Comparison of ENCODE assay signal across 1 cellular context in the genomic region with DNA sequence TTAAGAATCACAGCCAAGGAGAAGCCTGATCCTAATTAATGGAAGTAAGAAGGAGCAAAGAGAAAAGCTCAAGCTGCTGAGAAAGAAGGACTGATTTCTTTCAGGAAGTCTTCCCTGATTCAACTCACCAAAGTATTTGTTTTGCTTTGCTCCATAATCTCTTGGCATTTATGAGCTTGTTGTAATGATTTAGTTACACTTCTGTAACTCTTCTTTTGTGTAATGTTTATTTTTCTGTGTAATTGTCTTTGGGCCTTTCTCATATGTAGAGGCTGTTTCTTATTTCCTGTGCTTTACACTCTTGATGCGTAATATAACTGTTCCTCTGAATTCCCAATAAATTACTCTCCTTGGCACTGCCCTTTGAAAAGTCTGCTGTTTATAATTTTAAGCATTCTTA.
TF ChIP-seq lines count a peak whose summit lies in the region.

No MANE protein-coding gene starts in this region.

TF ChIP-seq in HEK293, 187 proteins besides CTCF, POLR2A, EP300 and RAD21 (continued from another document and continues in another):
- TF ChIP-seq ZNF560 (tag by site-specific recombination; IDR thresholded peaks at IDR 0.05; ENCODE audit: borderline replicate concordance) (no peak), IKZF3 (tag by site-specific recombination; IDR thresholded peaks at IDR 0.05) (peak; percentile 84), SALL2 (tag by site-specific recombination; IDR thresholded peaks at IDR 0.05; ENCODE audit: borderline replicate concordance) (no peak), ZNF776 (tag by site-specific recombination; IDR thresholded peaks at IDR 0.05; ENCODE audit: borderline replicate concordance) (no peak), ZNF132 (tag by site-specific recombination; IDR thresholded peaks at IDR 0.05; ENCODE audit: borderline replicate concordance) (no peak), MZF1 (tag by site-specific recombination; IDR thresholded peaks at IDR 0.05; ENCODE audit: borderline replicate concordance) (no peak), ZNF2 (tag by site-specific recombination; IDR thresholded peaks at IDR 0.05) (peak; percentile 60; the same call in 1 of the 2 replicates), ZNF747 (tag by site-specific recombination; IDR thresholded peaks at IDR 0.05) (no peak), ZNF433 (tag by site-specific recombination; IDR thresholded peaks at IDR 0.05; ENCODE audit: low read depth) (no peak), ZNF24 (tag by site-specific recombination; IDR thresholded peaks at IDR 0.05) (peak; percentile 87), SCRT1 (tag by site-specific recombination; IDR thresholded peaks at IDR 0.05; ENCODE audit: borderline replicate concordance) (peak; percentile 73; the same call in 1 of the 2 replicates), ZNF600 (tag by site-specific recombination; IDR thresholded peaks at IDR 0.05) (no peak), ZNF629 (tag by site-specific recombination; IDR thresholded peaks at IDR 0.05) (peak; percentile 88), KLF16 (tag by site-specific recombination; IDR thresholded peaks at IDR 0.05) (no peak), SETDB1 (IDR thresholded peaks at IDR 0.05; ENCODE audit: insufficient read length, low read length) (no peak), ZNF394 (tag by site-specific recombination; IDR thresholded peaks at IDR 0.05; ENCODE audit: borderline replicate concordance) (peak; percentile 26; the same call in 1 of the 2 replicates), ZNF510 (tag by site-specific recombination; IDR thresholded peaks at IDR 0.05; ENCODE audit: insufficient replicate concordance) (no peak), ZSCAN16 (tag by site-specific recombination; IDR thresholded peaks at IDR 0.05) (no peak), SP3 (tag by site-specific recombination; IDR thresholded peaks at IDR 0.05) (no peak), KLF10 (tag by site-specific recombination; IDR thresholded peaks at IDR 0.05) (no peak), GLI4 (tag by site-specific recombination; IDR thresholded peaks at IDR 0.05) (no peak), TRIM28 (IDR thresholded peaks at IDR 0.05; ENCODE audit: borderline replicate concordance, low read length) (peak; percentile 57; the same call in 1 of the 2 replicates), ZNF843 (tag by site-specific recombination; IDR thresholded peaks at IDR 0.05) (peak; percentile 99), ZNF274 (IDR thresholded peaks at IDR 0.05; ENCODE audit: low read length) (no peak), ZNF274 (tag by site-specific recombination; IDR thresholded peaks at IDR 0.05; ENCODE audit: borderline replicate concordance) (no peak), ZNF169 (tag by site-specific recombination; IDR thresholded peaks at IDR 0.05) (no peak), ZXDB (tag by site-specific recombination; IDR thresholded peaks at IDR 0.05) (peak; percentile 89), ZNF768 (tag by site-specific recombination; IDR thresholded peaks at IDR 0.05) (no peak; the same call in 1 of the 2 replicates), ZNF184 (tag by site-specific recombination; IDR thresholded peaks at IDR 0.05) (peak; percentile 46; the same call in 1 of the 2 replicates), ZNF626 (tag by site-specific recombination; IDR thresholded peaks at IDR 0.05) (no peak), BCL11B (tag by site-specific recombination; IDR thresholded peaks at IDR 0.05; ENCODE audit: low read depth) (no peak), GFI1B (tag by site-specific recombination; IDR thresholded peaks at IDR 0.05) (peak; percentile 93), ZNF37A (tag by site-specific recombination; IDR thresholded peaks at IDR 0.05) (no peak), ZBTB8A (tag by site-specific recombination; IDR thresholded peaks at IDR 0.05) (no peak), ZNF302 (tag by site-specific recombination; IDR thresholded peaks at IDR 0.05; ENCODE audit: low read depth) (0 out of 2 replicates have a peak, but pooled peaks have one; percentile 28), ZNF529 (tag by site-specific recombination; IDR thresholded peaks at IDR 0.05; ENCODE audit: insufficient replicate concordance) (no peak), ZNF133 (tag by site-specific recombination; IDR thresholded peaks at IDR 0.05) (no peak), HOXC10 (CRISPR knock-in tag; IDR thresholded peaks at IDR 0.05) (no peak), ZNF248 (tag by site-specific recombination; IDR thresholded peaks at IDR 0.05) (no peak), ZNF155 (tag by site-specific recombination; IDR thresholded peaks at IDR 0.05) (no peak), ZNF707 (tag by site-specific recombination; IDR thresholded peaks at IDR 0.05) (no peak), ZNF621 (tag by site-specific recombination; IDR thresholded peaks at IDR 0.05) (no peak), SP2 (tag by site-specific recombination; IDR thresholded peaks at IDR 0.05) (0 out of 2 replicates have a peak, but pooled peaks have one; percentile 17), ZNF404 (tag by site-specific recombination; IDR thresholded peaks at IDR 0.05) (no peak)
- TF ChIP-seq, protein P1, sequence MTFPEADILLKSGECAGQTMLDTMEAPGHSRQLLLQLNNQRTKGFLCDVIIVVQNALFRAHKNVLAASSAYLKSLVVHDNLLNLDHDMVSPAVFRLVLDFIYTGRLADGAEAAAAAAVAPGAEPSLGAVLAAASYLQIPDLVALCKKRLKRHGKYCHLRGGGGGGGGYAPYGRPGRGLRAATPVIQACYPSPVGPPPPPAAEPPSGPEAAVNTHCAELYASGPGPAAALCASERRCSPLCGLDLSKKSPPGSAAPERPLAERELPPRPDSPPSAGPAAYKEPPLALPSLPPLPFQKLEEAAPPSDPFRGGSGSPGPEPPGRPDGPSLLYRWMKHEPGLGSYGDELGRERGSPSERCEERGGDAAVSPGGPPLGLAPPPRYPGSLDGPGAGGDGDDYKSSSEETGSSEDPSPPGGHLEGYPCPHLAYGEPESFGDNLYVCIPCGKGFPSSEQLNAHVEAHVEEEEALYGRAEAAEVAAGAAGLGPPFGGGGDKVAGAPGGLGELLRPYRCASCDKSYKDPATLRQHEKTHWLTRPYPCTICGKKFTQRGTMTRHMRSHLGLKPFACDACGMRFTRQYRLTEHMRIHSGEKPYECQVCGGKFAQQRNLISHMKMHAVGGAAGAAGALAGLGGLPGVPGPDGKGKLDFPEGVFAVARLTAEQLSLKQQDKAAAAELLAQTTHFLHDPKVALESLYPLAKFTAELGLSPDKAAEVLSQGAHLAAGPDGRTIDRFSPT (tag by site-specific recombination; IDR thresholded peaks at IDR 0.05), result no peak
- TF ChIP-seq, protein P2, sequence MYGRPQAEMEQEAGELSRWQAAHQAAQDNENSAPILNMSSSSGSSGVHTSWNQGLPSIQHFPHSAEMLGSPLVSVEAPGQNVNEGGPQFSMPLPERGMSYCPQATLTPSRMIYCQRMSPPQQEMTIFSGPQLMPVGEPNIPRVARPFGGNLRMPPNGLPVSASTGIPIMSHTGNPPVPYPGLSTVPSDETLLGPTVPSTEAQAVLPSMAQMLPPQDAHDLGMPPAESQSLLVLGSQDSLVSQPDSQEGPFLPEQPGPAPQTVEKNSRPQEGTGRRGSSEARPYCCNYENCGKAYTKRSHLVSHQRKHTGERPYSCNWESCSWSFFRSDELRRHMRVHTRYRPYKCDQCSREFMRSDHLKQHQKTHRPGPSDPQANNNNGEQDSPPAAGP (tag by site-specific recombination; IDR thresholded peaks at IDR 0.05), result 0 out of 2 replicates have a peak, but pooled peaks have one; percentile 31
- TF ChIP-seq, protein P3, sequence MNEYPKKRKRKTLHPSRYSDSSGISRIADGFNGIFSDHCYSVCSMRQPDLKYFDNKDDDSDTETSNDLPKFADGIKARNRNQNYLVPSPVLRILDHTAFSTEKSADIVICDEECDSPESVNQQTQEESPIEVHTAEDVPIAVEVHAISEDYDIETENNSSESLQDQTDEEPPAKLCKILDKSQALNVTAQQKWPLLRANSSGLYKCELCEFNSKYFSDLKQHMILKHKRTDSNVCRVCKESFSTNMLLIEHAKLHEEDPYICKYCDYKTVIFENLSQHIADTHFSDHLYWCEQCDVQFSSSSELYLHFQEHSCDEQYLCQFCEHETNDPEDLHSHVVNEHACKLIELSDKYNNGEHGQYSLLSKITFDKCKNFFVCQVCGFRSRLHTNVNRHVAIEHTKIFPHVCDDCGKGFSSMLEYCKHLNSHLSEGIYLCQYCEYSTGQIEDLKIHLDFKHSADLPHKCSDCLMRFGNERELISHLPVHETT (tag by site-specific recombination; IDR thresholded peaks at IDR 0.05), result peak; percentile 92
- TF ChIP-seq, protein P4, sequence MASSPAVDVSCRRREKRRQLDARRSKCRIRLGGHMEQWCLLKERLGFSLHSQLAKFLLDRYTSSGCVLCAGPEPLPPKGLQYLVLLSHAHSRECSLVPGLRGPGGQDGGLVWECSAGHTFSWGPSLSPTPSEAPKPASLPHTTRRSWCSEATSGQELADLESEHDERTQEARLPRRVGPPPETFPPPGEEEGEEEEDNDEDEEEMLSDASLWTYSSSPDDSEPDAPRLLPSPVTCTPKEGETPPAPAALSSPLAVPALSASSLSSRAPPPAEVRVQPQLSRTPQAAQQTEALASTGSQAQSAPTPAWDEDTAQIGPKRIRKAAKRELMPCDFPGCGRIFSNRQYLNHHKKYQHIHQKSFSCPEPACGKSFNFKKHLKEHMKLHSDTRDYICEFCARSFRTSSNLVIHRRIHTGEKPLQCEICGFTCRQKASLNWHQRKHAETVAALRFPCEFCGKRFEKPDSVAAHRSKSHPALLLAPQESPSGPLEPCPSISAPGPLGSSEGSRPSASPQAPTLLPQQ (tag by site-specific recombination; IDR thresholded peaks at IDR 0.05), result peak; percentile 72
- TF ChIP-seq, protein P5, sequence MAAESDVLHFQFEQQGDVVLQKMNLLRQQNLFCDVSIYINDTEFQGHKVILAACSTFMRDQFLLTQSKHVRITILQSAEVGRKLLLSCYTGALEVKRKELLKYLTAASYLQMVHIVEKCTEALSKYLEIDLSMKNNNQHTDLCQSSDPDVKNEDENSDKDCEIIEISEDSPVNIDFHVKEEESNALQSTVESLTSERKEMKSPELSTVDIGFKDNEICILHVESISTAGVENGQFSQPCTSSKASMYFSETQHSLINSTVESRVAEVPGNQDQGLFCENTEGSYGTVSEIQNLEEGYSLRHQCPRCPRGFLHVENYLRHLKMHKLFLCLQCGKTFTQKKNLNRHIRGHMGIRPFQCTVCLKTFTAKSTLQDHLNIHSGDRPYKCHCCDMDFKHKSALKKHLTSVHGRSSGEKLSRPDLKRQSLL (tag by site-specific recombination; IDR thresholded peaks at IDR 0.05), result peak; percentile 81
- TF ChIP-seq, protein P6, sequence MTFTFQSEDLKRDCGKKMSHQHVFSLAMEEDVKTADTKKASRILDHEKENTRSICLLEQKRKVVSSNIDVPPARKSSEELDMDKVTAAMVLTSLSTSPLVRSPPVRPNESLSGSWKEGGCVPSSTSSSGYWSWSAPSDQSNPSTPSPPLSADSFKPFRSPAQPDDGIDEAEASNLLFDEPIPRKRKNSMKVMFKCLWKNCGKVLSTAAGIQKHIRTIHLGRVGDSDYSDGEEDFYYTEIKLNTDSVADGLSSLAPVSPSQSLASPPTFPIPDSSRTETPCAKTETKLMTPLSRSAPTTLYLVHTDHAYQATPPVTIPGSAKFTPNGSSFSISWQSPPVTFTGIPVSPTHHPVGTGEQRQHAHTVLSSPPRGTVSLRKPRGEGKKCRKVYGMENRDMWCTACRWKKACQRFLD (tag by site-specific recombination; IDR thresholded peaks at IDR 0.05), result no peak
- TF ChIP-seq, protein P7, sequence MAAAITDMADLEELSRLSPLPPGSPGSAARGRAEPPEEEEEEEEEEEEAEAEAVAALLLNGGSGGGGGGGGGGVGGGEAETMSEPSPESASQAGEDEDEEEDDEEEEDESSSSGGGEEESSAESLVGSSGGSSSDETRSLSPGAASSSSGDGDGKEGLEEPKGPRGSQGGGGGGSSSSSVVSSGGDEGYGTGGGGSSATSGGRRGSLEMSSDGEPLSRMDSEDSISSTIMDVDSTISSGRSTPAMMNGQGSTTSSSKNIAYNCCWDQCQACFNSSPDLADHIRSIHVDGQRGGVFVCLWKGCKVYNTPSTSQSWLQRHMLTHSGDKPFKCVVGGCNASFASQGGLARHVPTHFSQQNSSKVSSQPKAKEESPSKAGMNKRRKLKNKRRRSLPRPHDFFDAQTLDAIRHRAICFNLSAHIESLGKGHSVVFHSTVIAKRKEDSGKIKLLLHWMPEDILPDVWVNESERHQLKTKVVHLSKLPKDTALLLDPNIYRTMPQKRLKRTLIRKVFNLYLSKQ (tag by site-specific recombination; IDR thresholded peaks at IDR 0.05; ENCODE audit: borderline replicate concordance), result no peak
- TF ChIP-seq, protein P8, sequence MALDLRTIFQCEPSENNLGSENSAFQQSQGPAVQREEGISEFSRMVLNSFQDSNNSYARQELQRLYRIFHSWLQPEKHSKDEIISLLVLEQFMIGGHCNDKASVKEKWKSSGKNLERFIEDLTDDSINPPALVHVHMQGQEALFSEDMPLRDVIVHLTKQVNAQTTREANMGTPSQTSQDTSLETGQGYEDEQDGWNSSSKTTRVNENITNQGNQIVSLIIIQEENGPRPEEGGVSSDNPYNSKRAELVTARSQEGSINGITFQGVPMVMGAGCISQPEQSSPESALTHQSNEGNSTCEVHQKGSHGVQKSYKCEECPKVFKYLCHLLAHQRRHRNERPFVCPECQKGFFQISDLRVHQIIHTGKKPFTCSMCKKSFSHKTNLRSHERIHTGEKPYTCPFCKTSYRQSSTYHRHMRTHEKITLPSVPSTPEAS (tag by site-specific recombination; IDR thresholded peaks at IDR 0.05), result no peak
- TF ChIP-seq, protein P9, sequence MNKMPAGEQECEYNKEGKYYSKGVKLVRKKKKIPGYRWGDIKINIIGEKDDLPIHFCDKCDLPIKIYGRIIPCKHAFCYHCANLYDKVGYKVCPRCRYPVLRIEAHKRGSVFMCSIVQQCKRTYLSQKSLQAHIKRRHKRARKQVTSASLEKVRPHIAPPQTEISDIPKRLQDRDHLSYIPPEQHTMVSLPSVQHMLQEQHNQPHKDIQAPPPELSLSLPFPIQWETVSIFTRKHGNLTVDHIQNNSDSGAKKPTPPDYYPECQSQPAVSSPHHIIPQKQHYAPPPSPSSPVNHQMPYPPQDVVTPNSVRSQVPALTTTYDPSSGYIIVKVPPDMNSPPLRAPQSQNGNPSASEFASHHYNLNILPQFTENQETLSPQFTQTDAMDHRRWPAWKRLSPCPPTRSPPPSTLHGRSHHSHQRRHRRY (tag by site-specific recombination; IDR thresholded peaks at IDR 0.05), result no peak
